ENCODE assay signal across 22 cellular contexts in the genomic region with DNA sequence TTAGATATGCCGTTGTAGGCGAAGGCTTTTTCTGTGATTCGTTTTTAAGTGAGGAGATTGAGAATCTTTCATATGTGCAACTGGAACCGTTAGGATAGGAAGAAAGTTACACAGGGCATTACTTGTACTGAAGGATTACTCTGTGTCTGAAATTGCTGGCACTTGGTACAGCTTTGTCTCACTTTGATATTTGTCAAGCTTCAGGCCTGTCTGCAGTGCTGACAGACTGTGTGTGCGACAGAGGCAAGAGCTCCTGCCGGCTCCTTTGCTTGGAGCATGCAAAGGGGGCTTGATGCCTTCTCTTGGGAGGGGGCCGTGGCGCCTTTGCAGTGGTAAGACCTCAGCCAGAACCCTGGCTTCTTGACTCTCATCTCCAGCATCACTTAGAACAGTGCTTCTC.
"Had no signal": no experiment of that assay in that cellular context is flagged by ENCODE, and none has a peak within 500 bp of the region (broad histone marks: within the 10 kb centered on the region; RNA-seq: fewer than 3 reads in every experiment).

No MANE protein-coding gene starts in this region.

- FAIRE-seq: colon, endothelial cell of umbilical vein had no signal

- H3K9me3 Mint-ChIP-seq: activated B cell treated with CpG ODN at 0.5 μM for 24 hours; activated CD8-positive, alpha-beta T cell treated with anti-CD3 and anti-CD28 coated beads for 36 hours; activated T-cell treated with anti-CD3 and anti-CD28 coated beads, Interleukin-2, amount 50 U/mL, for 4 hours; natural killer cell had no signal

- H3K27me3 ChIP-seq: adrenal gland, cardiac muscle cell, spleen, stomach had no signal

- DNase-seq: activated B cell treated with CpG ODN at 0.5 μM for 24 hours; activated CD4-positive, alpha-beta T cell treated with anti-CD3 and anti-CD28 coated beads for 48 hours; activated CD8-positive, alpha-beta T cell treated with anti-CD3 and anti-CD28 coated beads for 36 hours; activated effector memory CD4-positive, alpha-beta T cell treated with Interleukin-2 at 50 U/mL for 16 hours; activated naive CD4-positive, alpha-beta T cell treated with anti-CD3 and anti-CD28 coated beads, Interleukin-2, amount 50 U/mL, for 16 hours; activated T-cell treated with anti-CD3 and anti-CD28 coated beads, Interleukin-2, amount 50 U/mL, for 4 hours; adrenal gland; effector CD4-positive, alpha-beta T cell; foreskin fibroblast; left colon; mucosa of descending colon; natural killer cell; nucleus accumbens; spleen; stomach; T-helper 17 cell had no signal

- H3K27ac ChIP-seq: adrenal gland, cardiac muscle cell, prostate gland, spleen, stomach, thoracic aorta had no signal

- H3K4me3 Mint-ChIP-seq: activated B cell treated with CpG ODN at 0.5 μM for 24 hours; activated CD8-positive, alpha-beta T cell treated with anti-CD3 and anti-CD28 coated beads for 36 hours; activated T-cell treated with anti-CD3 and anti-CD28 coated beads, Interleukin-2, amount 50 U/mL, for 4 hours; natural killer cell; T-helper 17 cell had no signal

- H3K36me3 Mint-ChIP-seq: natural killer cell had no signal

- H3K27me3 Mint-ChIP-seq: activated B cell treated with CpG ODN at 0.5 μM for 24 hours; activated CD8-positive, alpha-beta T cell treated with anti-CD3 and anti-CD28 coated beads for 36 hours; T-helper 17 cell had no signal

- ATAC-seq: activated CD8-positive, alpha-beta T cell treated with anti-CD3 and anti-CD28 coated beads for 36 hours; activated T-cell treated with anti-CD3 and anti-CD28 coated beads, Interleukin-2, amount 50 U/mL, for 4 hours; left colon; mucosa of descending colon; natural killer cell; sciatic nerve; T-helper 17 cell had no signal

- H3K9me3 ChIP-seq: adrenal gland, mucosa of descending colon, prostate gland, spleen, stomach, thoracic aorta had no signal

- H3K27ac Mint-ChIP-seq: activated B cell treated with CpG ODN at 0.5 μM for 24 hours; activated CD8-positive, alpha-beta T cell treated with anti-CD3 and anti-CD28 coated beads for 36 hours; T-helper 17 cell had no signal

- H3K36me3 ChIP-seq: adrenal gland, cardiac muscle cell, prostate gland, spleen, stomach, thoracic aorta had no signal

- H3K4me1 ChIP-seq: prostate gland had no signal

- H3K4me3 ChIP-seq: adrenal gland, cardiac muscle cell, mucosa of descending colon, prostate gland, spleen, stomach, thoracic aorta had no signal
